In genomic region chr6:129320892-129321291, GRCh38 we compare ENCODE assay signal across 18 cellular contexts.
DNase-seq lines count a peak whose midpoint lies in the region; ATAC-seq, FAIRE-seq and TF ChIP-seq lines count a peak whose summit lies in the region.
"Had no signal": no experiment of that assay in that cellular context is flagged by ENCODE, and none has a peak within 500 bp of the region (broad histone marks: within the 10 kb centered on the region; RNA-seq: fewer than 3 reads in every experiment).

No MANE protein-coding gene starts in this region.

- H3K36me3 Mint-ChIP-seq in astrocyte (ENCODE audit: low read depth, unreplicated experiment) = no peaks in the 10 kb centered on the region
- H3K36me3 Mint-ChIP-seq: CD4-positive, CD25-positive, alpha-beta regulatory T cell had no signal

- H3K36me3 ChIP-seq in HUES48 (ENCODE audit: control insufficient read depth, insufficient read depth, low read length) = no peaks in the 10 kb centered on the region
- H3K36me3 ChIP-seq in astrocyte (ENCODE audit: insufficient read depth, low read length) = no peaks in the 10 kb centered on the region
- H3K36me3 ChIP-seq: BLaER1 treated with 17β-estradiol and CSF1 and Interleukin-3, amounts not matched to agents 10 nM and 100 nM had no signal

- peaks cover 7% of the 10 kb centered on the region for H3K4me1 Mint-ChIP-seq in astrocyte (ENCODE audit: low read depth, unreplicated experiment)
- H3K4me1 Mint-ChIP-seq: CD4-positive, CD25-positive, alpha-beta regulatory T cell had no signal

- H3K4me3 ChIP-seq in HUES48 (ENCODE audit: low read depth, low read length) = no peak overlapping the region
- H3K4me3 ChIP-seq in astrocyte (ENCODE audit: insufficient read depth, low read depth, low read length) = no peak overlapping the region
- H3K4me3 ChIP-seq: BLaER1 treated with 17β-estradiol and CSF1 and Interleukin-3, amounts not matched to agents 10 nM and 100 nM had no signal

- H3K9ac ChIP-seq in HUES48 (ENCODE audit: low read depth, low read length) (no peak overlapping the region), astrocyte (ENCODE audit: low read length) (no peak overlapping the region)
- H3K9ac ChIP-seq: BLaER1 treated with 17β-estradiol and CSF1 and Interleukin-3, amounts not matched to agents 10 nM and 100 nM had no signal

- H3K27me3 ChIP-seq in HUES48 (ENCODE audit: control insufficient read depth, insufficient read depth, low read length) (no peaks in the 10 kb centered on the region), astrocyte (ENCODE audit: insufficient read depth, low read length) (no peaks in the 10 kb centered on the region)
- H3K27me3 ChIP-seq: BLaER1 treated with 17β-estradiol and CSF1 and Interleukin-3, amounts not matched to agents 10 nM and 100 nM had no signal

- FAIRE-seq in astrocyte (lab: Jason Lieb, UNC) = no peak
- FAIRE-seq: GM18507, GM19239, H54, HepG2 had no signal

- no peak overlapping the region for H3K4me3 Mint-ChIP-seq in astrocyte (ENCODE audit: unreplicated experiment)
- H3K4me3 Mint-ChIP-seq: CD4-positive, CD25-positive, alpha-beta regulatory T cell had no signal

- no peak for TF ChIP-seq CTCF in astrocyte (IDR thresholded peaks at IDR 0.05; ENCODE audit: insufficient read depth, low read depth, low read length)

- no peaks in the 10 kb centered on the region for H4K20me1 ChIP-seq in astrocyte (ENCODE audit: insufficient read depth, low read length)
- H4K20me1 ChIP-seq: BLaER1 treated with 17β-estradiol and CSF1 and Interleukin-3, amounts not matched to agents 10 nM and 100 nM had no signal

- peaks cover 47% of the 10 kb centered on the region for H3K4me1 ChIP-seq in HUES48 (ENCODE audit: control insufficient read depth, insufficient read depth, low read length)
- no peaks in the 10 kb centered on the region for H3K4me1 ChIP-seq in astrocyte (ENCODE audit: insufficient read depth, low read length)

- H2AFZ ChIP-seq in astrocyte (ENCODE audit: low read depth, low read length) = no peak overlapping the region

- H3K27ac ChIP-seq in HUES48 (ENCODE audit: low read depth, low read length) = peak overlapping the region; percentile 16
- H3K27ac ChIP-seq in astrocyte (ENCODE audit: low read depth, low read length) = no peak overlapping the region
- H3K27ac ChIP-seq: BLaER1 treated with 17β-estradiol and CSF1 and Interleukin-3, amounts not matched to agents 10 nM and 100 nM had no signal

- peak overlapping the region; percentile 58 for H3K27ac Mint-ChIP-seq in astrocyte (ENCODE audit: unreplicated experiment)
- H3K27ac Mint-ChIP-seq: CD4-positive, CD25-positive, alpha-beta regulatory T cell had no signal

- H3K4me2 ChIP-seq in astrocyte (ENCODE audit: low read length) = no peak overlapping the region
- H3K4me2 ChIP-seq: BLaER1 treated with 17β-estradiol and CSF1 and Interleukin-3, amounts not matched to agents 10 nM and 100 nM had no signal

- peak; percentile 5 for DNase-seq in GM03348 (ENCODE audit: low spot score)
- DNase-seq in astrocyte (ENCODE audit: low read depth) = no peak
- peak; percentile 2 for DNase-seq in kidney glomerular epithelial cell (lab: John Stamatoyannopoulos, UW)
- no peak for DNase-seq in NCI-H82 treated with DMSO at 0.1 percent for 48 hours (lab: John Stamatoyannopoulos, UW; ENCODE audit: unreplicated experiment)
- no peak for DNase-seq in NCI-H187 (lab: John Stamatoyannopoulos, UW)
- DNase-seq: 8988T; ACHN; CD4-positive, CD25-positive, alpha-beta regulatory T cell; DMS53; GF-D8 had no signal

- ATAC-seq in HG02938 (IDR thresholded peaks at IDR 0.05; ENCODE audit: unreplicated experiment) (no peak), GM19035 (IDR thresholded peaks at IDR 0.05; ENCODE audit: unreplicated experiment) (no peak)
- ATAC-seq: HepG2 had no signal

- no peaks in the 10 kb centered on the region for H3K27me3 Mint-ChIP-seq in astrocyte (ENCODE audit: low read depth, unreplicated experiment)

- H3K9me3 ChIP-seq in HUES48 (ENCODE audit: control insufficient read depth, insufficient read depth, low read length) (no peaks in the 10 kb centered on the region), astrocyte (ENCODE audit: insufficient read depth, low read depth, low read length) (no peaks in the 10 kb centered on the region)
- H3K9me3 ChIP-seq: BLaER1 treated with 17β-estradiol and CSF1 and Interleukin-3, amounts not matched to agents 10 nM and 100 nM had no signal

- no peaks in the 10 kb centered on the region for H3K9me3 Mint-ChIP-seq in astrocyte (ENCODE audit: unreplicated experiment)
- H3K9me3 Mint-ChIP-seq: CD4-positive, CD25-positive, alpha-beta regulatory T cell had no signal

- no peaks in the 10 kb centered on the region for H3K79me2 ChIP-seq in astrocyte (ENCODE audit: insufficient read depth, low read length)

Comparison
In these comparisons a context has a peak if more than half of its experiments do, and no peak if none do; other contexts are left out.
1. DNase-seq: peak in GM03348 (single experiment) and kidney glomerular epithelial cell (single experiment); none in astrocyte (single experiment), NCI-H82 treated with DMSO at 0.1 percent for 48 hours (single experiment) and NCI-H187 (0 of 2).